Comparison of ENCODE assay signal across 8 cellular contexts in the genomic region with DNA sequence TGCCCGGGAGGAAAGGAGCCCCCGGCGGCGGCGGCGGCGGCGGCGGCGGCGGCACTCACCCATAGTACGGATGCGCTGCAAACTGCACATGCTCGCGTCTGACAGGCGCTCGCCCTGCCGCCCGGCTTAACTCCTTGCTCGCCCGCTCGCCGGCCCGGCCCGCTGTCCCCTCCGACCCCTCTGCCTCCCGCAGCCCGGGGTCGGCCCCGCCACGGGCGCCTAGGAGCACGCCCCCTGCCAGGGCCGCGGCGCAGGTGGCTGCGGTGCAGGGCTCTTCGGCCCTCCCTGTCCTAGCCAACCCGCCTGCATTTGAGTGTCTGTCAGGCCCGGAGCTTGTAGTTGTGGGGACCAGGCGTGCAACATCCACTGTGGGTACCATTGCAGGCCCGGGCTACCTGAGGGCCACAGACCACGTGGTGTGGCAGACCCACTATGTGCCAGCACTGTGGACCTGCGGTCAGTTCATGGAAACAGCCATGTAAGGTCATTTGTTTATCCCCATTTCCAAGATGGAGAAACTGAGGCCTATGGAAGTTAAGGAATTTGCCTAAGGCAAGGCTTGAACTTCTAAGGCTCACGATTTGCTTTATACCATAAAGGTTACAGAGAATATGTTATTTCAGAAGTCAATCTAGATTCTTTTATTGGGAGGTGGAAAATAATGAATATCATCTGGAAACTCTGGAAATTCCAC. TPM values are rescaled to one million over a fixed set of nuclear protein-coding genes. Genes with fewer than 3 reads are reported as not detected.
A peak's percentile ranks its signal among the peaks of the same experiment; 100 is the strongest.
DNase-seq lines count a peak whose midpoint lies in the region; ATAC-seq and TF ChIP-seq lines count a peak whose summit lies in the region.

No MANE protein-coding gene starts in this region.

- H3K4me1 ChIP-seq in esophagus squamous epithelium (peaks cover 10 to 27% (median 10%) of the 10 kb centered on the region in 3 donors), neuron (ENCODE audit: insufficient read depth, low read length) (peaks cover 18% of the 10 kb centered on the region)

- peaks cover 2% of the 10 kb centered on the region for H3K27me3 Mint-ChIP-seq in activated CD8-positive, alpha-beta T cell treated with anti-CD3 and anti-CD28 coated beads for 36 hours

- H3K27ac ChIP-seq in esophagus squamous epithelium, result peak overlapping the region in 2 of 4 donors; percentile 56 to 78

- DNase-seq in SIG-M5 treated with dmso at 0.1 percent for 504 hours (lab: John Stamatoyannopoulos, UW; ENCODE audit: unreplicated experiment), result peak; percentile 5
- DNase-seq in SIG-M5 (lab: John Stamatoyannopoulos, UW), result no peak
- DNase-seq in activated CD8-positive, alpha-beta T cell treated with anti-CD3 and anti-CD28 coated beads for 36 hours, result peak; percentile 53
- no peak for DNase-seq in esophagus squamous epithelium (lab: John Stamatoyannopoulos, UW)
- no peak for DNase-seq in Ammon's horn (ENCODE audit: low spot score)

- no peak overlapping the region for H3K27ac Mint-ChIP-seq in activated CD8-positive, alpha-beta T cell treated with anti-CD3 and anti-CD28 coated beads for 36 hours

- H3K36me3 ChIP-seq in esophagus squamous epithelium (no peaks in the 10 kb centered on the region), neuron (ENCODE audit: insufficient read depth, low read length) (no peaks in the 10 kb centered on the region)

- peak; percentile 50 for ATAC-seq in HG03439 (IDR thresholded peaks at IDR 0.05; ENCODE audit: unreplicated experiment)
- ATAC-seq in activated CD8-positive, alpha-beta T cell treated with anti-CD3 and anti-CD28 coated beads for 36 hours, result peak; percentile 74
- no peak for ATAC-seq in GM19455 (IDR thresholded peaks at IDR 0.05; ENCODE audit: unreplicated experiment)

- no peaks in the 10 kb centered on the region for H3K9me3 Mint-ChIP-seq in activated CD8-positive, alpha-beta T cell treated with anti-CD3 and anti-CD28 coated beads for 36 hours

- CTCF ChIA-PET in activated CD8-positive, alpha-beta T cell treated with anti-CD3 and anti-CD28 coated beads for 36 hours (lab: Charles Lee), result interaction anchor here (1.2 to 6.0 kb wide), 5 partner anchors 7 to 88 kb away, joined by 3 to 32 read pairs (median 18); a partner anchor contains a TSS

- peak overlapping the region; percentile 59 to 99 (median 94) for H3K4me3 ChIP-seq in esophagus squamous epithelium
- H3K4me3 ChIP-seq in neuron (ENCODE audit: low read length), result peak overlapping the region; percentile 44

- WGBS in esophagus squamous epithelium, 2 donors, result 40 to 45% methylated on average over 2 to 4 of the region's 45 CpGs

- H3K4me3 Mint-ChIP-seq in activated CD8-positive, alpha-beta T cell treated with anti-CD3 and anti-CD28 coated beads for 36 hours, result peak overlapping the region; percentile 59

- H2AFZ ChIP-seq in neuron (ENCODE audit: low read depth, low read length), result peak overlapping the region; percentile 83

- no peak for TF ChIP-seq CTCF in activated CD8-positive, alpha-beta T cell treated with anti-CD3 and anti-CD28 coated beads for 36 hours (IDR thresholded peaks at IDR 0.05)
- no peak for TF ChIP-seq CTCF in esophagus squamous epithelium (IDR thresholded peaks at IDR 0.05)

- intact Hi-C loops in activated CD8-positive, alpha-beta T cell treated with anti-CD3 and anti-CD28 coated beads for 36 hours (cut with micrococcal nuclease), result no loop called here
- intact Hi-C loops in esophagus squamous epithelium (cut with DNase I), result no loop called here

- H3K4me1 Mint-ChIP-seq in activated CD8-positive, alpha-beta T cell treated with anti-CD3 and anti-CD28 coated beads for 36 hours (ENCODE audit: low read depth), result peaks cover 30% of the 10 kb centered on the region

- no peak for TF ChIP-seq POLR2A in esophagus squamous epithelium (IDR thresholded peaks at IDR 0.05)

- H3K9me3 ChIP-seq in esophagus squamous epithelium, result no peaks in the 10 kb centered on the region
- H3K9me3 ChIP-seq in neuron (ENCODE audit: low read length), result peaks cover 2% of the 10 kb centered on the region

- POLR2A ChIA-PET in activated CD8-positive, alpha-beta T cell treated with anti-CD3 and anti-CD28 coated beads for 36 hours (lab: Charles Lee), result interaction anchor here (0.6 to 1.3 kb wide), 2 partner anchors 9 to 27 kb away, joined by 3 to 4 read pairs; a partner anchor contains a TSS

- H3K36me3 Mint-ChIP-seq in activated CD8-positive, alpha-beta T cell treated with anti-CD3 and anti-CD28 coated beads for 36 hours (ENCODE audit: low read depth), result no peaks in the 10 kb centered on the region

- H3K27me3 ChIP-seq in esophagus squamous epithelium (peaks cover 0 to 48% (median 0%) of the 10 kb centered on the region in 4 donors), neuron (ENCODE audit: insufficient read depth, low read length) (peaks cover 57% of the 10 kb centered on the region)

RNA-seq across cellular contexts. Expression of a gene that starts 17.6 kb away (rescaled TPM):
- total RNA-seq in activated CD8-positive, alpha-beta T cell treated with anti-CD3 and anti-CD28 coated beads for 36 hours, result 1 to 10 TPM; 4.8 to 6.7 TPM
- 1 to 10 TPM; 4.1 to 7.9 (median 5.7) TPM for total RNA-seq in esophagus squamous epithelium

RNA-seq across cellular contexts. Expression of a gene that starts 27.0 kb away (rescaled TPM):
- 1 to 10 TPM; 1.6 to 2.3 TPM for total RNA-seq in activated CD8-positive, alpha-beta T cell treated with anti-CD3 and anti-CD28 coated beads for 36 hours
- total RNA-seq in esophagus squamous epithelium, result under 1 TPM; 0.30 to 0.76 (median 0.50) TPM

Comparison
In these comparisons a context has a peak if more than half of its experiments do, and no peak if none do; other contexts are left out.
1. DNase-seq: peak in SIG-M5 treated with dmso at 0.1 percent for 504 hours (single experiment) and activated CD8-positive, alpha-beta T cell treated with anti-CD3 and anti-CD28 coated beads for 36 hours (single experiment); none in SIG-M5 (single experiment), esophagus squamous epithelium (single experiment) and Ammon's horn (single experiment).